1 cellular context compared by ENCODE assay signal in the genomic region with DNA sequence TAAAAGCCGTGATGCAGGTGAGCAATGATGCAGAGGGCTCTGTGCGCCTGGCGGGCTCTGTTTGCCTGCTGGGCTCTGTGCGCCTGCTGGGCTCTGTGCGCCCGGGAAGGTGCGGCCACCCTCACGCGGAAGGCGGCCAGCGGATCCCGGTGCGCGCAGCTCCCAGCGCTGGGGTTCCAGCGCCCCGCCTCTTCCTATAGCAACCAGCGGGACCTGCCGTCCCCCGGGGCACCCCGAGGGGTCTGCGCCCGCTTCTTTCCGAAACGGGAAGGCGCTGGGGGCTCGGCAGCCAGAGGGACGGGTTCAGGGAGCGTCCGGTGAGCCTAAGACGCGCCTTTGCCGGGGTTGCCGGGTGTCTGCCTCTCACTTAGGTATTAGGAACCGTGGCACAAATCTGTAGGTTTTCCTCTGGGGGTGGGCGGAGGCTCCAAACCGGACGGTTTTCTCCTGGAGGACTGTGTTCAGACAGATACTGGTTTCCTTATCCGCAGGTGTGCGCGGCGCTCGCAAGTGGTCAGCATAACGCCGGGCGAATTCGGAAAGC.
A peak's percentile ranks its signal among the peaks of the same experiment; 100 is the strongest.
TF ChIP-seq lines count a peak whose summit lies in the region.

No MANE protein-coding gene starts in this region.

TF ChIP-seq in WTC11, 78 proteins besides CTCF, POLR2A, EP300 and RAD21 (continued from another document):
- TF ChIP-seq KAT7 (CRISPR knock-in tag; IDR thresholded peaks at IDR 0.05; ENCODE audit: borderline replicate concordance) (no peak), MXD4 (CRISPR knock-in tag; IDR thresholded peaks at IDR 0.05; ENCODE audit: borderline replicate concordance) (no peak), SOX15 (CRISPR knock-in tag; IDR thresholded peaks at IDR 0.05) (no peak), ZNF423 (CRISPR knock-in tag; IDR thresholded peaks at IDR 0.05) (peak; percentile 87), ZNF121 (CRISPR knock-in tag; IDR thresholded peaks at IDR 0.05) (no peak)
